ENCODE assay signal across 13 cellular contexts in genomic region chr9:88605500-88606172, GRCh38.
DNase-seq lines count a peak whose midpoint lies in the region; TF ChIP-seq lines count a peak whose summit lies in the region.
"Had no signal": no experiment of that assay in that cellular context is flagged by ENCODE, and none has a peak within 500 bp of the region (broad histone marks: within the 10 kb centered on the region; RNA-seq: fewer than 3 reads in every experiment).

No MANE protein-coding gene starts in this region.

- no peaks in the 10 kb centered on the region for H3K9me3 ChIP-seq in subcutaneous abdominal adipose tissue (ENCODE audit: control insufficient read depth in 5 of 5, low read length in 5 of 5)

- DNase-seq in HCEC 1CT (peak; percentile 83), choroid plexus epithelial cell (ENCODE audit: low read depth) (peak; percentile 74), NCI-H510A (lab: John Stamatoyannopoulos, UW) (no peak), NCI-H1048 (lab: John Stamatoyannopoulos, UW) (no peak), NCI-H2196 treated with DMSO at 0.1 percent for 48 hours (lab: John Stamatoyannopoulos, UW; ENCODE audit: unreplicated experiment) (no peak), GM19240 (ENCODE audit: insufficient read length, low spot score) (no peak)
- DNase-seq: activated naive CD8-positive, alpha-beta T cell treated with anti-CD3 and anti-CD28 coated beads for 36 hours; effector CD8-positive, alpha-beta T cell; naive thymus-derived CD8-positive, alpha-beta T cell; NCI-H2029; OCI-M1 had no signal

- no peak for TF ChIP-seq CTCF in choroid plexus epithelial cell (conservative IDR thresholded peaks at IDR 0.05; ENCODE audit: low read depth, low read length)

- H3K36me3 ChIP-seq in subcutaneous abdominal adipose tissue (ENCODE audit: control insufficient read depth in 5 of 5, insufficient read depth in 5 of 5, low read length in 5 of 5) = no peaks in the 10 kb centered on the region

- peaks cover 0 to 19% (median 15%) of the 10 kb centered on the region in 5 donors for H3K4me1 ChIP-seq in subcutaneous abdominal adipose tissue (ENCODE audit: control insufficient read depth in 5 of 5, insufficient read depth in 5 of 5, low read length in 5 of 5)

- no peaks in the 10 kb centered on the region for H3K27me3 ChIP-seq in layer of hippocampus (ENCODE audit: control insufficient read depth, insufficient read depth, low read length)
- no peaks in the 10 kb centered on the region for H3K27me3 ChIP-seq in subcutaneous abdominal adipose tissue (ENCODE audit: control insufficient read depth in 5 of 5, insufficient read depth in 4 of 5, low read length in 5 of 5)

- peak overlapping the region; percentile 43 for H3K27ac ChIP-seq in layer of hippocampus (ENCODE audit: low read depth, low read length)
- peak overlapping the region; percentile 38 for H3K27ac ChIP-seq in subcutaneous abdominal adipose tissue (ENCODE audit: low read depth, low read length)

- H3K9ac ChIP-seq in subcutaneous abdominal adipose tissue (ENCODE audit: low read length in 5 of 5) = peak overlapping the region in 1 of 5 donors; percentile 40

- H3K4me3 ChIP-seq in choroid plexus epithelial cell (ENCODE audit: low read depth, low read length) (no peak overlapping the region), subcutaneous abdominal adipose tissue (ENCODE audit: low read depth in 1 of 5, low read length in 5 of 5) (no peak overlapping the region)

Comparison
In these comparisons a context has a peak if more than half of its experiments do, and no peak if none do; other contexts are left out.
1. DNase-seq: peak in HCEC 1CT (single experiment) and choroid plexus epithelial cell (single experiment); none in NCI-H510A (single experiment), NCI-H1048 (single experiment), NCI-H2196 treated with DMSO at 0.1 percent for 48 hours (single experiment) and GM19240 (single experiment).